In the genomic region with DNA sequence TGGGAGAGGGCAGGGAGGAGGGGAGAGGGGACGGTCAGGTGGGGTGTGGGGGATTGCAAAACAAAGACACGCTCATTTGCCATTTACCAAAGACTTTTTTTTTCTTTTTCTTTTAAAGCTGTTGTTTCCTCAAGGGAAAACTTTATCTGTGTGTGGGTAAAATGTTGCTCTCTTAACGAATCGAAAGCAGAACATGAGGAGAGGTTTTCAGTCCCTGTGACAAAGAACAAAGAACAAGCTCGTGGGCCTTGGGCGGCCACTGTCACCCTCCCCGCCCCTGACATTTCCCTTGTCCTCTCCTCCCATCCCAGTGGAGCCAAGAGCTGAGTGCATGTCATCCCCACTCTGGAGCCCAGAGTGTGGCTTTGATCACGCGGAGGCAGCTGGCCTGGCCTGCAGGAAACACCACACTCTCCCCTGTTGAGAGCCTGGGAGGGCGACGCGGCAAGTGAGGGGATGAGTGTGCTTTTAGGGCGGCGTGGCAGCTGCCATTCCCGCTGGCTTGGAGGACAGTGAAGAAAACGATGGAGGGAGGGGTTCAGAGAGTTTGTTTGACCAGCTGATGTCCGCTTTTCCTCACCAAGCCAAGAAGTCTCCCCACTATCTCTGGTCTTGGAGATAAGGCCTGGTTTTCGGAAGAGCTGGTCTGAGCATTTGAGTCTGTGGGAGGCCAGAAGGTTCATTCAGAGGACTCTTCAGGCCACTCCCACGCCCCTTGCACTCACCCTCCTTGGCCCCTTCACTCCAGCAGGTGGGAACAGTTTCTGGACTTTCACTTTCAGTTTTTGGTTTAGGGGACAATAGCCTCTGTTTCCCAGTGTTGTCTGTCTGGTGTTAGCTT, we compare ENCODE assay signal across 9 cellular contexts. TPM values are rescaled to one million over a fixed set of nuclear protein-coding genes. Genes with fewer than 3 reads are reported as not detected.
DNase-seq lines count a peak whose midpoint lies in the region; ATAC-seq lines count a peak whose summit lies in the region.
"Had no signal": no experiment of that assay in that cellular context is flagged by ENCODE, and none has a peak within 500 bp of the region (broad histone marks: within the 10 kb centered on the region; RNA-seq: fewer than 3 reads in every experiment).

No MANE protein-coding gene starts in this region.

- peak overlapping the region; percentile 87 for H3K27ac Mint-ChIP-seq in stimulated activated naive CD8-positive, alpha-beta T cell treated with anti-CD3 and anti-CD28 coated beads, Interleukin-15, Interleukin-2, amounts not matched to agents 100 ng/mL and 50 ng/mL, for 24 hours

- no peaks in the 10 kb centered on the region for H3K9me3 Mint-ChIP-seq in stimulated activated naive CD8-positive, alpha-beta T cell treated with anti-CD3 and anti-CD28 coated beads, Interleukin-15, Interleukin-2, amounts not matched to agents 100 ng/mL and 50 ng/mL, for 24 hours

- ATAC-seq in left lobe of liver (no peak), GM21423 (IDR thresholded peaks at IDR 0.05; ENCODE audit: unreplicated experiment) (no peak), HG03565 (IDR thresholded peaks at IDR 0.05; ENCODE audit: unreplicated experiment) (no peak)

- no peaks in the 10 kb centered on the region for H3K27me3 Mint-ChIP-seq in stimulated activated naive CD8-positive, alpha-beta T cell treated with anti-CD3 and anti-CD28 coated beads, Interleukin-15, Interleukin-2, amounts not matched to agents 100 ng/mL and 50 ng/mL, for 24 hours

- H3K36me3 Mint-ChIP-seq in stimulated activated naive CD8-positive, alpha-beta T cell treated with anti-CD3 and anti-CD28 coated beads, Interleukin-15, Interleukin-2, amounts not matched to agents 100 ng/mL and 50 ng/mL, for 24 hours (ENCODE audit: low read depth), result peaks cover 67% of the 10 kb centered on the region

- peak overlapping the region; percentile 71 for H3K4me3 Mint-ChIP-seq in stimulated activated naive CD8-positive, alpha-beta T cell treated with anti-CD3 and anti-CD28 coated beads, Interleukin-15, Interleukin-2, amounts not matched to agents 100 ng/mL and 50 ng/mL, for 24 hours

- DNase-seq in CD1c-positive myeloid dendritic cell (ENCODE audit: extremely low spot score), result peak; percentile 20
- DNase-seq in MV-4-11 (lab: John Stamatoyannopoulos, UW), result peak; percentile 87
- DNase-seq in amniotic epithelial cell (ENCODE audit: low read depth), result peak; percentile 72
- peak; percentile 43 for DNase-seq in left lobe of liver (ENCODE audit: low spot score)
- DNase-seq in GM19240 (ENCODE audit: insufficient read length, low spot score), result no peak

- H3K4me1 Mint-ChIP-seq in stimulated activated naive CD8-positive, alpha-beta T cell treated with anti-CD3 and anti-CD28 coated beads, Interleukin-15, Interleukin-2, amounts not matched to agents 100 ng/mL and 50 ng/mL, for 24 hours (ENCODE audit: low read depth), result peaks cover 98% of the 10 kb centered on the region

RNA-seq across cellular contexts. Expression of a gene that starts 11.4 kb away (rescaled TPM):
- 0.75 TPM for total RNA-seq in left lobe of liver
- total RNA-seq: frontal cortex had no signal

RNA-seq across cellular contexts. Expression of a gene that starts 52.5 kb away (rescaled TPM):
- total RNA-seq in left lobe of liver, result 0.13 TPM
- total RNA-seq: frontal cortex had no signal
